In the genomic region with DNA sequence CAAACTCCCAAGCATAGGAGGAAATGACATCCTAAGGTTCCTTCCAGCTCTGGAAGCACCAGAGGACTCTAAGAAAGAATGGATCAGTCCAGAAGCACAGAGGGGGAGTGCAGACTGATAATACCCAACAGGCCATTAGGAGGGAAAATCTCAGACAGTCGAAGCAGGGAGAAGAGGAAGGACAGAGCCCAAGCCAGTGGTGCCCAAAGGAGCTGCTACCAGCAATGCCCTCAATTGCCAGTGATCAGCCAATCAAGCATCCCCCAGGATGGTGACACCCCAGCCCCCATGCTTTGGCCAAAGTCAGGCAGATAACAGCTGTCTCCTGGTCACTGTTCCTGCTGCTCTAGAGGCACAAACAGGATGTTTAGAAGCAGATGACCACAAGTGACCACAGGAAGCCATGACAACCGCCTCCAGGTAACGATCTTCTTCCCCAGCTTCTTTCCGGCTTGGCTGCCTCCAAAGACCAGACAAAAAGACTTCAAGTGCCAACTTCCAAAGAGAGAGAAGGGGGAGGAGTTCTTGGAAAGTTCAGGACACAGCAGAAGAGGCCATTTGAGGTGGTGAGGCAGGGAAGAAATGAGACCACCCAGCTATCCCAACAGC, we compare ENCODE assay signal across 1 cellular context.
TF ChIP-seq lines count a peak whose summit lies in the region.

No MANE protein-coding gene starts in this region.

TF ChIP-seq in HCT116, 20 proteins besides CTCF, POLR2A, EP300 and RAD21:
- TF ChIP-seq YY1 (IDR thresholded peaks at IDR 0.05; ENCODE audit: extremely low read depth, insufficient replicate concordance, low read depth, low read length) (no peak), SRF (IDR thresholded peaks at IDR 0.05; ENCODE audit: low read depth) (no peak), ZFX (IDR thresholded peaks at IDR 0.05) (no peak), TCF7L2 (IDR thresholded peaks at IDR 0.05; ENCODE audit: borderline replicate concordance, extremely low read depth, insufficient read depth, insufficient read length) (no peak), CBX3 (IDR thresholded peaks at IDR 0.05; ENCODE audit: low read depth) (no peak)
- TF ChIP-seq, protein P1, sequence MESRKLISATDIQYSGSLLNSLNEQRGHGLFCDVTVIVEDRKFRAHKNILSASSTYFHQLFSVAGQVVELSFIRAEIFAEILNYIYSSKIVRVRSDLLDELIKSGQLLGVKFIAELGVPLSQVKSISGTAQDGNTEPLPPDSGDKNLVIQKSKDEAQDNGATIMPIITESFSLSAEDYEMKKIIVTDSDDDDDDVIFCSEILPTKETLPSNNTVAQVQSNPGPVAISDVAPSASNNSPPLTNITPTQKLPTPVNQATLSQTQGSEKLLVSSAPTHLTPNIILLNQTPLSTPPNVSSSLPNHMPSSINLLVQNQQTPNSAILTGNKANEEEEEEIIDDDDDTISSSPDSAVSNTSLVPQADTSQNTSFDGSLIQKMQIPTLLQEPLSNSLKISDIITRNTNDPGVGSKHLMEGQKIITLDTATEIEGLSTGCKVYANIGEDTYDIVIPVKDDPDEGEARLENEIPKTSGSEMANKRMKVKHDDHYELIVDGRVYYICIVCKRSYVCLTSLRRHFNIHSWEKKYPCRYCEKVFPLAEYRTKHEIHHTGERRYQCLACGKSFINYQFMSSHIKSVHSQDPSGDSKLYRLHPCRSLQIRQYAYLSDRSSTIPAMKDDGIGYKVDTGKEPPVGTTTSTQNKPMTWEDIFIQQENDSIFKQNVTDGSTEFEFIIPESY (IDR thresholded peaks at IDR 0.05; ENCODE audit: extremely low read depth, insufficient replicate concordance, low read length): no peak
- TF ChIP-seq, protein P2, sequence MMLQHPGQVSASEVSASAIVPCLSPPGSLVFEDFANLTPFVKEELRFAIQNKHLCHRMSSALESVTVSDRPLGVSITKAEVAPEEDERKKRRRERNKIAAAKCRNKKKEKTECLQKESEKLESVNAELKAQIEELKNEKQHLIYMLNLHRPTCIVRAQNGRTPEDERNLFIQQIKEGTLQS (IDR thresholded peaks at IDR 0.05): no peak
